ENCODE assay signal across 9 cellular contexts in genomic region chr9:136711751-136712689, GRCh38. TPM values are rescaled to one million over a fixed set of nuclear protein-coding genes. Genes with fewer than 3 reads are reported as not detected.
DNase-seq lines count a peak whose midpoint lies in the region; ATAC-seq and TF ChIP-seq lines count a peak whose summit lies in the region.
"Had no signal": no experiment of that assay in that cellular context is flagged by ENCODE, and none has a peak within 500 bp of the region (broad histone marks: within the 10 kb centered on the region; RNA-seq: fewer than 3 reads in every experiment).

DIPK1B (plus strand) TSS chr9:136712572; CDS start chr9:136712666, 94 bp downstream.

- no peak within 1 kb of the TSS for H2AFZ ChIP-seq in OCI-LY7 (ENCODE audit: low read length)
- peak within 1 kb of the TSS; percentile 54 for H2AFZ ChIP-seq in neural cell (ENCODE audit: low read depth, low read length)

- no peaks in the 10 kb centered on the region for H3K79me2 ChIP-seq in OCI-LY7 (ENCODE audit: insufficient read depth, low read depth, low read length)
- peaks cover 29% of the 10 kb centered on the region for H3K79me2 ChIP-seq in neural cell (replicated peaks; ENCODE audit: insufficient read depth, low read length)

- no TSS peak for BruUV-seq in OCI-LY7 (replicated peaks; lab: Mats Ljungman, UMichigan)

- no peak for ATAC-seq in GM19467 (IDR thresholded peaks at IDR 0.05; ENCODE audit: unreplicated experiment)

- DNase-seq in activated CD4-positive, alpha-beta T cell treated with anti-CD3 and anti-CD28 coated beads, Interleukin-2, amount 10 ng/mL, durations not matched to agents 24 days and 14 days: peak; percentile 71
- no peak for DNase-seq in activated CD4-positive, alpha-beta T cell treated with anti-CD3 and anti-CD28 coated beads, Interleukin-2, amount 50 U/mL, for 48 hours
- DNase-seq in OCI-LY7 (ENCODE audit: low spot score) (peak; percentile 62), endodermal cell (peak; percentile 88), OCI-M2 (lab: John Stamatoyannopoulos, UW; ENCODE audit: unreplicated experiment) (no peak), foreskin melanocyte (no peak)
- DNase-seq: DND-41 had no signal

- H3K27me3 ChIP-seq in endodermal cell (ENCODE audit: control insufficient read depth, insufficient read depth, low read length, poor library complexity, severe bottlenecking) (peaks cover 17% of the 10 kb centered on the region), neural cell (ENCODE audit: insufficient read depth, low read depth, low read length) (no peaks in the 10 kb centered on the region)

- no peak within 1 kb of the TSS for H3K27ac Mint-ChIP-seq in activated CD4-positive, alpha-beta T cell treated with anti-CD3 and anti-CD28 coated beads, Interleukin-2, amount 10 ng/mL, durations not matched to agents 24 days and 14 days
- H3K27ac Mint-ChIP-seq in endodermal cell: no peak within 1 kb of the TSS

- H3K27me3 Mint-ChIP-seq in activated CD4-positive, alpha-beta T cell treated with anti-CD3 and anti-CD28 coated beads, Interleukin-2, amount 10 ng/mL, durations not matched to agents 24 days and 14 days: peaks cover 29% of the 10 kb centered on the region
- peaks cover 10% of the 10 kb centered on the region for H3K27me3 Mint-ChIP-seq in endodermal cell (ENCODE audit: insufficient read depth)

- peak within 1 kb of the TSS; percentile 74 for H3K4me2 ChIP-seq in OCI-LY7 (ENCODE audit: low read length)
- peak within 1 kb of the TSS; percentile 98 for H3K4me2 ChIP-seq in neural cell (ENCODE audit: low read length)

- H3K9ac ChIP-seq in endodermal cell (ENCODE audit: extremely low read depth, low read length, poor library complexity, severe bottlenecking): peak within 1 kb of the TSS; percentile 44
- peak within 1 kb of the TSS; percentile 82 for H3K9ac ChIP-seq in neural cell (ENCODE audit: low read length)

- peak within 1 kb of the TSS; percentile 77 for H3K4me3 ChIP-seq in OCI-LY7 (ENCODE audit: low read depth, low read length, poor library complexity, severe bottlenecking)
- H3K4me3 ChIP-seq in endodermal cell (ENCODE audit: low read length): peak within 1 kb of the TSS; percentile 81
- peak within 1 kb of the TSS; percentile 92 for H3K4me3 ChIP-seq in neural cell (ENCODE audit: low read length)

- POLR2A ChIA-PET in OCI-LY7 (lab: Charles Lee): no interaction called here

- H3K9me3 ChIP-seq in OCI-LY7 (ENCODE audit: low read length) (no peaks in the 10 kb centered on the region), endodermal cell (ENCODE audit: control insufficient read depth, low read length) (no peaks in the 10 kb centered on the region), neural cell (ENCODE audit: low read length) (no peaks in the 10 kb centered on the region)

- intact Hi-C loops in activated CD4-positive, alpha-beta T cell treated with anti-CD3 and anti-CD28 coated beads, Interleukin-2, amount 10 ng/mL, durations not matched to agents 24 days and 14 days (cut with micrococcal nuclease): no loop called here
- intact Hi-C loops in OCI-LY7 (cut with micrococcal nuclease; ENCODE audit: unreplicated experiment): no loop called here

- no peaks in the 10 kb centered on the region for H4K20me1 ChIP-seq in OCI-LY7 (ENCODE audit: insufficient read depth, low read length)
- H4K20me1 ChIP-seq in neural cell (ENCODE audit: insufficient read depth): no peaks in the 10 kb centered on the region

- TF ChIP-seq CTCF in OCI-LY7 (conservative IDR thresholded peaks at IDR 0.05; ENCODE audit: low read length) (no peak), endodermal cell (conservative IDR thresholded peaks at IDR 0.05) (peak; percentile 20), neural cell (IDR thresholded peaks at IDR 0.05; ENCODE audit: poor library complexity, severe bottlenecking) (peak; percentile 24)

- H3F3A ChIP-seq in neural cell (ENCODE audit: insufficient read depth, low read length, poor library complexity, severe bottlenecking): no peaks in the 10 kb centered on the region

- no peak for TF ChIP-seq EP300 in neural cell (conservative IDR thresholded peaks at IDR 0.05; ENCODE audit: poor library complexity, severe bottlenecking)

- H3K9me2 ChIP-seq in OCI-LY7 (ENCODE audit: insufficient read depth, low read length): no peaks in the 10 kb centered on the region
- no peaks in the 10 kb centered on the region for H3K9me2 ChIP-seq in neural cell (ENCODE audit: insufficient read depth, low read length)

- H3K36me3 Mint-ChIP-seq in activated CD4-positive, alpha-beta T cell treated with anti-CD3 and anti-CD28 coated beads, Interleukin-2, amount 10 ng/mL, durations not matched to agents 24 days and 14 days (ENCODE audit: low read depth): no peaks in the 10 kb centered on the region
- peaks cover 5% of the 10 kb centered on the region for H3K36me3 Mint-ChIP-seq in endodermal cell (ENCODE audit: low read depth)

- CTCF ChIA-PET in OCI-LY7 (lab: Charles Lee; ENCODE audit: unreplicated experiment): interaction anchor here (0.6 kb wide), 1 partner anchor 21 kb away, joined by 3 read pairs; no protein-coding TSS in a partner anchor

- H3K36me3 ChIP-seq in OCI-LY7 (ENCODE audit: insufficient read depth, low read length) (no peaks in the 10 kb centered on the region), endodermal cell (ENCODE audit: control insufficient read depth, insufficient read depth, low read length) (no peaks in the 10 kb centered on the region), neural cell (ENCODE audit: insufficient read depth, low read length) (no peaks in the 10 kb centered on the region)

- no peaks in the 10 kb centered on the region for H3K9me3 Mint-ChIP-seq in activated CD4-positive, alpha-beta T cell treated with anti-CD3 and anti-CD28 coated beads, Interleukin-2, amount 10 ng/mL, durations not matched to agents 24 days and 14 days
- no peaks in the 10 kb centered on the region for H3K9me3 Mint-ChIP-seq in endodermal cell

- no peak for TF ChIP-seq RAD21 in neural cell (conservative IDR thresholded peaks at IDR 0.05)

- H3K4me1 Mint-ChIP-seq in activated CD4-positive, alpha-beta T cell treated with anti-CD3 and anti-CD28 coated beads, Interleukin-2, amount 10 ng/mL, durations not matched to agents 24 days and 14 days: peaks cover 2% of the 10 kb centered on the region
- peaks cover 2% of the 10 kb centered on the region for H3K4me1 Mint-ChIP-seq in endodermal cell

- 1 to 2% methylated on average over 38 to 119 of the region's 119 CpGs for WGBS in endodermal cell (ENCODE audit: insufficient coverage in 1 of 2, insufficient read length in 1 of 2), 2 experiments

- H3K4me3 Mint-ChIP-seq in activated CD4-positive, alpha-beta T cell treated with anti-CD3 and anti-CD28 coated beads, Interleukin-2, amount 10 ng/mL, durations not matched to agents 24 days and 14 days: peak within 1 kb of the TSS; percentile 53
- H3K4me3 Mint-ChIP-seq in endodermal cell: peak within 1 kb of the TSS; percentile 58

- peaks cover 9% of the 10 kb centered on the region for H3K4me1 ChIP-seq in OCI-LY7 (ENCODE audit: insufficient read depth, low read length, poor library complexity, severe bottlenecking)
- no peaks in the 10 kb centered on the region for H3K4me1 ChIP-seq in endodermal cell (ENCODE audit: control insufficient read depth, insufficient read depth, low read length)

- H3K27ac ChIP-seq in OCI-LY7 (ENCODE audit: low read depth, low read length, poor library complexity, severe bottlenecking): no peak within 1 kb of the TSS
- H3K27ac ChIP-seq in endodermal cell (ENCODE audit: low read depth, low read length): no peak within 1 kb of the TSS
- peak within 1 kb of the TSS; percentile 31 for H3K27ac ChIP-seq in neural cell (ENCODE audit: low read length)

TF ChIP-seq in neural cell, 6 proteins besides CTCF, POLR2A, EP300 and RAD21:
- peak; percentile 58 for TF ChIP-seq MXI1 (conservative IDR thresholded peaks at IDR 0.05; ENCODE audit: poor library complexity, severe bottlenecking)
- TF ChIP-seq REST (IDR thresholded peaks at IDR 0.05; ENCODE audit: borderline replicate concordance): no peak
- TF ChIP-seq SMC3 (conservative IDR thresholded peaks at IDR 0.05; ENCODE audit: poor library complexity): no peak
- no peak for TF ChIP-seq POLR2AphosphoS5 (IDR thresholded peaks at IDR 0.05)
- no peak for TF ChIP-seq EZH2 (IDR thresholded peaks at IDR 0.05; ENCODE audit: borderline replicate concordance, insufficient read depth, low read length, poor library complexity, severe bottlenecking)
- TF ChIP-seq TAF1 (IDR thresholded peaks at IDR 0.05; ENCODE audit: low read depth): no peak
TF ChIP-seq in neural cell: peak in this region for 1.

RNA-seq across cellular contexts. Expression of gene DIPK1B, which starts in this region (rescaled TPM):
- total RNA-seq in activated CD4-positive, alpha-beta T cell treated with anti-CD3 and anti-CD28 coated beads, Interleukin-2, amount 10 ng/mL, durations not matched to agents 24 days and 14 days: 1.1 and 1.5 TPM in 2 replicates
- 13.3 and 13.9 TPM in 2 replicates for total RNA-seq in OCI-LY7 (2014; rRNA removed; shearing (Covaris generic))
- total RNA-seq in OCI-LY7 (2022) (0.30 and 0.74 TPM in 2 replicates), endodermal cell (10 to 100 TPM; 35.1 to 45.4 TPM)
- 56.2 TPM for polyA plus RNA-seq in endodermal cell (2013, experiment 1 of 2)
- 53.5 TPM for polyA plus RNA-seq in endodermal cell (2013, experiment 2 of 2)
- polyA plus RNA-seq in neural cell: 65.1 and 78.7 TPM in 2 replicates
- polyA minus RNA-seq in neural cell: 46.5 and 48.0 TPM in 2 replicates

Comparison
In these comparisons a context has a peak if more than half of its experiments do, and no peak if none do; other contexts are left out.
1. DNase-seq: peak in activated CD4-positive, alpha-beta T cell treated with anti-CD3 and anti-CD28 coated beads, Interleukin-2, amount 10 ng/mL, durations not matched to agents 24 days and 14 days (single experiment), OCI-LY7 (single experiment) and endodermal cell (single experiment); none in activated CD4-positive, alpha-beta T cell treated with anti-CD3 and anti-CD28 coated beads, Interleukin-2, amount 50 U/mL, for 48 hours (0 of 2), OCI-M2 (single experiment) and foreskin melanocyte (single experiment).
2. Peak in every context shown above with its lines, with median percentiles within 50 percentile points of each other: H3K4me3 ChIP-seq.